In the genomic region with DNA sequence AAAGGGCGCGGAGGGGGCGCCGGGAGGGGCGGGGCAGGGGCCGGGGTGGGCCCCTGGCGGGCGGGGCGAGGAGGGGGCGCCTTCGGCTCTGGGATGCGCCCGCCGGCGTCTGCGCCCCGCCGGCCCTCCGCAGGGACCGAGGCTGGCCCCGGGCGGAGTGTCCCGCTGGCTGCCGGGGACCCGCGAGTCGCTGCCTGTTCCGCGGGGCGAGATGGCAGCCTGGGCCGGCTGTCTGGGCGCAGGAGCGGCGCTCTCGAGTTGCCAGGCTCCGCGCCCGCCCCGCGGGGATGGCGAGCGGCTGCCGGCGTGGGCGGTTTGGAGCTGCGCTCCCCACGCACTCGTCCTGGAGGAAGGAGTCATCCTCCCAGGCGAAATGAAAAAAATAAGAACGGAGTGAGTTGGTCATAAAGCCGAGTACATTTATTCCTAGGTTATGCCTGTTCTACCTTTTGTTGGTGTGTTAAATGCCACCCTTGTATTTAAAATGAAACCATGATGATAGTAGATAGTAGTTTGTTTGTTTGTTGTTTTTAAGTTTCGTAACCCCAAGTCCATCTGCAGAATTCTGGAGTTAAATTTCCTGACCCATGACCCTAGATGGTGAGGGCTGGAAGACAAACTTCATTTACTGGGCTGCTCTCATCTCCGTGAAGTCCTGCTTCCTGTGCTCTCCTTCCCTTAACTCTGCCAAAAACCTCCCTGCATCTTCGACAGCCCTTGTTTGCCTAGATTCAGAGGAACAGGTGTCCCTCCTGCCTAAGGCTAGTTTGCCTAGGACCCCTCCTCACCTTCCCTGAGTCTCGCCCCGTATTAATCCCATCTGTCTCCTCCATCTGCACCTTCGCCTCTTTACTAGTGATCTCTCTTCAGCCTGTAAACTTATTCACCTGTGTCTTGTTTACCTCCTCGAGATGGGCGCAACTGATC, we compare ENCODE assay signal across 8 cellular contexts. TPM values are rescaled to one million over a fixed set of nuclear protein-coding genes. Genes with fewer than 3 reads are reported as not detected.
DNase-seq lines count a peak whose midpoint lies in the region; ATAC-seq, FAIRE-seq and TF ChIP-seq lines count a peak whose summit lies in the region.

No MANE protein-coding gene starts in this region.

- H3K27ac Mint-ChIP-seq in T-helper 1 cell treated with Interleukin-12 subunit alpha and Interleukin-12 subunit beta and Interleukin-4 antibody, amounts not matched to agents 30 μg/mL and 1 μg/mL, for 36 hours: no peak overlapping the region

- ATAC-seq in GM18498 (IDR thresholded peaks at IDR 0.05; ENCODE audit: unreplicated experiment) (peak; percentile 47), GM21528 (IDR thresholded peaks at IDR 0.05; ENCODE audit: low FRiP score, unreplicated experiment) (no peak)

- H3K4me3 Mint-ChIP-seq in T-helper 1 cell treated with Interleukin-12 subunit alpha and Interleukin-12 subunit beta and Interleukin-4 antibody, amounts not matched to agents 30 μg/mL and 1 μg/mL, for 36 hours: peak overlapping the region; percentile 68

- no peak for TF ChIP-seq CTCF in cardiac fibroblast (IDR thresholded peaks at IDR 0.05; ENCODE audit: low read depth, low read length)
- no peak for TF ChIP-seq CTCF in kidney (IDR thresholded peaks at IDR 0.05; ENCODE audit: borderline replicate concordance, extremely low read depth, insufficient read depth)

- H3K9me3 ChIP-seq in kidney (ENCODE audit: control insufficient read depth in 1 of 2, low read length in 2 of 2): no peaks in the 10 kb centered on the region

- H3K4me1 ChIP-seq in kidney (ENCODE audit: control insufficient read depth in 1 of 2, insufficient read depth in 1 of 2, low read depth in 1 of 2, low read length in 2 of 2): peaks cover 6 to 18% of the 10 kb centered on the region in 2 donors

- no peak for FAIRE-seq in kidney (lab: Jason Lieb, UNC)

- DNase-seq in cardiac fibroblast (ENCODE audit: low read depth in 2 of 2) (peak; percentile 23 to 37), kidney (peak; percentile 77), SIG-M5 treated with dmso at 0.1 percent for 504 hours (lab: John Stamatoyannopoulos, UW; ENCODE audit: unreplicated experiment) (no peak)
- peak; percentile 35 to 50 for DNase-seq in stimulated activated CD4-positive, alpha-beta T cell treated with anti-CD3 and anti-CD28 coated beads, Interleukin-2, amount 100 ng/mL, for 24 hours
- no peak for DNase-seq in effector CD4-positive, alpha-beta T cell

- H3K36me3 ChIP-seq in kidney (ENCODE audit: control insufficient read depth in 1 of 2, insufficient read depth in 2 of 2, low read length in 2 of 2): no peaks in the 10 kb centered on the region

- H3K36me3 Mint-ChIP-seq in T-helper 1 cell treated with Interleukin-12 subunit alpha and Interleukin-12 subunit beta and Interleukin-4 antibody, amounts not matched to agents 30 μg/mL and 1 μg/mL, for 36 hours (ENCODE audit: low read depth): peaks cover 2% of the 10 kb centered on the region

- intact Hi-C loops in kidney (cut with DNase I): no loop called here

- no peaks in the 10 kb centered on the region for H3K9me3 Mint-ChIP-seq in T-helper 1 cell treated with Interleukin-12 subunit alpha and Interleukin-12 subunit beta and Interleukin-4 antibody, amounts not matched to agents 30 μg/mL and 1 μg/mL, for 36 hours

- H3K27ac ChIP-seq in kidney (ENCODE audit: low read depth in 2 of 2, low read length in 2 of 2): peak overlapping the region in 1 of 2 donors; percentile 71

- H3K4me3 ChIP-seq in cardiac fibroblast (replicated peaks in 1 of 2; ENCODE audit: low read depth in 2 of 2, low read length in 2 of 2) (peak overlapping the region; percentile 53 to 58), kidney (ENCODE audit: low read length in 2 of 2) (peak overlapping the region; percentile 65 to 70)

- H3K27me3 Mint-ChIP-seq in T-helper 1 cell treated with Interleukin-12 subunit alpha and Interleukin-12 subunit beta and Interleukin-4 antibody, amounts not matched to agents 30 μg/mL and 1 μg/mL, for 36 hours (ENCODE audit: low read depth): peaks cover 57% of the 10 kb centered on the region

- H3K9ac ChIP-seq in kidney (ENCODE audit: low read length in 2 of 2): peak overlapping the region in 1 of 2 donors; percentile 79

- H3K4me1 Mint-ChIP-seq in T-helper 1 cell treated with Interleukin-12 subunit alpha and Interleukin-12 subunit beta and Interleukin-4 antibody, amounts not matched to agents 30 μg/mL and 1 μg/mL, for 36 hours (ENCODE audit: low read depth): peaks cover 11% of the 10 kb centered on the region

RNA-seq across cellular contexts. Expression of gene EIF3F, which starts 32.8 kb away (rescaled TPM):
- 174 TPM for total RNA-seq in kidney
- 218 TPM for polyA plus RNA-seq in kidney (ENCODE audit: insufficient read depth, low read depth, low replicate concordance)

RNA-seq across cellular contexts. Expression of gene NLRP10, which starts 54.7 kb away (rescaled TPM):
- total RNA-seq in kidney: not detected
- not detected for polyA plus RNA-seq in kidney (ENCODE audit: insufficient read depth, low read depth, low replicate concordance)

Comparison
In these comparisons a context has a peak if more than half of its experiments do, and no peak if none do; other contexts are left out.
1. DNase-seq: peak in cardiac fibroblast (2 of 2), kidney (single experiment) and stimulated activated CD4-positive, alpha-beta T cell treated with anti-CD3 and anti-CD28 coated beads, Interleukin-2, amount 100 ng/mL, for 24 hours (2 of 2); none in effector CD4-positive, alpha-beta T cell (single experiment) and SIG-M5 treated with dmso at 0.1 percent for 504 hours (single experiment).